In genomic region chr9:112173489-112174222, GRCh38 we compare ENCODE assay signal across 8 cellular contexts. TPM values are rescaled to one million over a fixed set of nuclear protein-coding genes. Genes with fewer than 3 reads are reported as not detected.
DNase-seq lines count a peak whose midpoint lies in the region; ATAC-seq and TF ChIP-seq lines count a peak whose summit lies in the region.

No MANE protein-coding gene starts in this region.

- H3K4me1 ChIP-seq in hepatocyte (ENCODE audit: insufficient read depth) = peaks cover 40% of the 10 kb centered on the region

- POLR2A ChIA-PET in activated CD4-positive, alpha-beta T cell treated with anti-CD3 and anti-CD28 coated beads for 36 hours (lab: Charles Lee) = interaction anchor here (1.0 kb wide), 1 partner anchor 160 kb away, joined by 4 read pairs; the partner anchor contains the start of gene PTBP3

- no peak overlapping the region for H2AFZ ChIP-seq in hepatocyte

- H3K4me3 ChIP-seq in hepatocyte = no peak overlapping the region

- ATAC-seq in activated CD4-positive, alpha-beta T cell treated with anti-CD3 and anti-CD28 coated beads for 36 hours = no peak
- no peak for ATAC-seq in stimulated activated naive B cell treated with anti-CD40 and anti-IgM and Interleukin-4, amounts not matched to agents 10 μg/mL and 1 μg/mL and 100 μg/mL, for 72 hours (replicated peaks)
- no peak for ATAC-seq in GM18498 (IDR thresholded peaks at IDR 0.05; ENCODE audit: unreplicated experiment)

- peak overlapping the region; percentile 92 for H3K27ac Mint-ChIP-seq in activated CD4-positive, alpha-beta T cell treated with anti-CD3 and anti-CD28 coated beads for 36 hours
- H3K27ac Mint-ChIP-seq in stimulated activated naive B cell treated with anti-CD40 and anti-IgM and Interleukin-4, amounts not matched to agents 10 μg/mL and 1 μg/mL and 100 μg/mL, for 72 hours = no peak overlapping the region

- H3K36me3 ChIP-seq in hepatocyte (replicated peaks; ENCODE audit: insufficient read depth, low read depth) = no peaks in the 10 kb centered on the region

- H3K9me3 Mint-ChIP-seq in activated CD4-positive, alpha-beta T cell treated with anti-CD3 and anti-CD28 coated beads for 36 hours (ENCODE audit: low read depth) = no peaks in the 10 kb centered on the region
- no peaks in the 10 kb centered on the region for H3K9me3 Mint-ChIP-seq in stimulated activated naive B cell treated with anti-CD40 and anti-IgM and Interleukin-4, amounts not matched to agents 10 μg/mL and 1 μg/mL and 100 μg/mL, for 72 hours

- H3K79me2 ChIP-seq in hepatocyte = peaks cover 41% of the 10 kb centered on the region

- no peaks in the 10 kb centered on the region for H3K27me3 ChIP-seq in hepatocyte

- no peaks in the 10 kb centered on the region for H3K9me2 ChIP-seq in hepatocyte (replicated peaks; ENCODE audit: insufficient read depth)

- TF ChIP-seq CTCF in VCaP (conservative IDR thresholded peaks at IDR 0.05) (no peak), hepatocyte (IDR thresholded peaks at IDR 0.05; ENCODE audit: poor library complexity) (no peak)

- H3K9me3 ChIP-seq in hepatocyte (ENCODE audit: low read depth) = no peaks in the 10 kb centered on the region

- peak overlapping the region; percentile 79 for H3K4me2 ChIP-seq in hepatocyte

- no peak for DNase-seq in activated CD4-positive, alpha-beta T cell treated with anti-CD3 and anti-CD28 coated beads for 36 hours
- DNase-seq in activated CD4-positive, alpha-beta T cell treated with anti-CD3 and anti-CD28 coated beads for 4 hours = no peak
- DNase-seq in hepatocyte (ENCODE audit: low spot score) (no peak), hypothalamus (lab: John Stamatoyannopoulos, UW) (no peak), NCI-H524 treated with DMSO at 0.1 percent for 48 hours (lab: John Stamatoyannopoulos, UW) (no peak)
- no peak for DNase-seq in stimulated activated naive B cell treated with anti-CD40 and anti-IgM and Interleukin-4, amounts not matched to agents 10 μg/mL and 1 μg/mL and 100 μg/mL, for 72 hours

- peaks cover 45% of the 10 kb centered on the region for H3K4me1 Mint-ChIP-seq in activated CD4-positive, alpha-beta T cell treated with anti-CD3 and anti-CD28 coated beads for 36 hours
- peaks cover 37 to 41% of the 10 kb centered on the region in 2 donors for H3K4me1 Mint-ChIP-seq in stimulated activated naive B cell treated with anti-CD40 and anti-IgM and Interleukin-4, amounts not matched to agents 10 μg/mL and 1 μg/mL and 100 μg/mL, for 72 hours

- intact Hi-C loops in activated CD4-positive, alpha-beta T cell treated with anti-CD3 and anti-CD28 coated beads for 36 hours (cut with DNase I, micrococcal nuclease) = loop anchor here (1.0 to 10.0 kb wide), 5 partner anchors 159 to 1051 kb away; partner anchors contain the start of genes FKBP15 (in 1 of the 2), KIAA1958 (in 1 of the 2), PTBP3 (in 1 of the 2) and SLC31A1 (in 1 of the 2)

- peak overlapping the region; percentile 75 for H3K4me3 Mint-ChIP-seq in activated CD4-positive, alpha-beta T cell treated with anti-CD3 and anti-CD28 coated beads for 36 hours
- peak overlapping the region; percentile 81 to 84 for H3K4me3 Mint-ChIP-seq in stimulated activated naive B cell treated with anti-CD40 and anti-IgM and Interleukin-4, amounts not matched to agents 10 μg/mL and 1 μg/mL and 100 μg/mL, for 72 hours

- no peaks in the 10 kb centered on the region for H4K20me1 ChIP-seq in hepatocyte (ENCODE audit: insufficient read depth, poor library complexity, severe bottlenecking)

- CTCF ChIA-PET in activated CD4-positive, alpha-beta T cell treated with anti-CD3 and anti-CD28 coated beads for 36 hours (lab: Charles Lee) = interaction anchor here (0.7 kb wide), 1 partner anchor 10 kb away, joined by 3 read pairs; no protein-coding TSS in a partner anchor

- peaks cover 2% of the 10 kb centered on the region for H3K36me3 Mint-ChIP-seq in activated CD4-positive, alpha-beta T cell treated with anti-CD3 and anti-CD28 coated beads for 36 hours (ENCODE audit: low read depth)
- peaks cover 3 to 14% of the 10 kb centered on the region in 2 donors for H3K36me3 Mint-ChIP-seq in stimulated activated naive B cell treated with anti-CD40 and anti-IgM and Interleukin-4, amounts not matched to agents 10 μg/mL and 1 μg/mL and 100 μg/mL, for 72 hours

- H3K27me3 Mint-ChIP-seq in activated CD4-positive, alpha-beta T cell treated with anti-CD3 and anti-CD28 coated beads for 36 hours = peaks cover 11% of the 10 kb centered on the region
- no peaks in the 10 kb centered on the region for H3K27me3 Mint-ChIP-seq in stimulated activated naive B cell treated with anti-CD40 and anti-IgM and Interleukin-4, amounts not matched to agents 10 μg/mL and 1 μg/mL and 100 μg/mL, for 72 hours

- 81% methylated on average over 17 of the region's 18 CpGs for WGBS in hepatocyte (ENCODE audit: low lambda C conversion rate, missing lambda C conversion rate)

- H3K27ac ChIP-seq in VCaP (peak overlapping the region; percentile 93), hepatocyte (peak overlapping the region; percentile 91)

RNA-seq across cellular contexts. Expression of gene SUSD1, which starts 1.4 kb away (rescaled TPM):
- total RNA-seq in activated CD4-positive, alpha-beta T cell treated with anti-CD3 and anti-CD28 coated beads for 36 hours = 1 to 10 TPM; 2.5 TPM
- total RNA-seq in hepatocyte = 30.5 and 41.4 TPM in 2 replicates
- 18.5 and 25.0 TPM in 2 replicates for polyA plus RNA-seq in hepatocyte
